Comparison of ENCODE assay signal across 19 cellular contexts in genomic region chr2:15911686-15912085, GRCh38. TPM values are rescaled to one million over a fixed set of nuclear protein-coding genes. Genes with fewer than 3 reads are reported as not detected.
"Had no signal": no experiment of that assay in that cellular context is flagged by ENCODE, and none has a peak within 500 bp of the region (broad histone marks: within the 10 kb centered on the region; RNA-seq: fewer than 3 reads in every experiment).

No MANE protein-coding gene starts in this region.

- H3K36me3 Mint-ChIP-seq: activated naive CD8-positive, alpha-beta T cell treated with anti-CD3 and anti-CD28 coated beads for 36 hours; memory B cell; naive thymus-derived CD8-positive, alpha-beta T cell; neural progenitor cell; WTC11 had no signal

- H3K27me3 ChIP-seq: colonic mucosa, dorsolateral prefrontal cortex, neural progenitor cell, tibial artery had no signal

- ATAC-seq: effector memory CD8-positive, alpha-beta T cell; naive thymus-derived CD8-positive, alpha-beta T cell; WTC11 had no signal

- H3K9me3 Mint-ChIP-seq: activated T-cell treated with anti-CD3 and anti-CD28 coated beads, Interleukin-2, amount 50 U/mL, for 24 hours; activated T-helper 2 cell treated with anti-CD3 and anti-CD28 coated beads, Interferon-gamma antibody, Interleukin-2, Interleukin-4, amounts not matched to agents 10 μg/mL and 5 μg/mL and 100 μg/mL, durations not matched to agents 14 hours and 24 hours and 36 hours; effector memory CD8-positive, alpha-beta T cell; memory B cell; neural progenitor cell; stimulated activated naive CD8-positive, alpha-beta T cell treated with anti-CD3 and anti-CD28 coated beads, Interleukin-15, Interleukin-2, amounts not matched to agents 100 ng/mL and 50 ng/mL, for 24 hours; WTC11 had no signal

- H3K36me3 ChIP-seq: colonic mucosa, neural progenitor cell, tibial artery had no signal

- H3K27ac ChIP-seq: colonic mucosa, dorsolateral prefrontal cortex, neural progenitor cell, tibial artery had no signal

- H3K4me3 Mint-ChIP-seq: activated naive CD8-positive, alpha-beta T cell treated with anti-CD3 and anti-CD28 coated beads for 36 hours; activated T-cell treated with anti-CD3 and anti-CD28 coated beads, Interleukin-2, amount 50 U/mL, for 24 hours; effector memory CD8-positive, alpha-beta T cell; memory B cell; naive thymus-derived CD8-positive, alpha-beta T cell; neural progenitor cell; stimulated activated naive CD8-positive, alpha-beta T cell treated with anti-CD3 and anti-CD28 coated beads, Interleukin-15, Interleukin-2, amounts not matched to agents 100 ng/mL and 50 ng/mL, for 24 hours; WTC11 had no signal

- DNase-seq: activated naive CD4-positive, alpha-beta T cell; activated naive CD8-positive, alpha-beta T cell treated with anti-CD3 and anti-CD28 coated beads for 36 hours; activated T-cell treated with anti-CD3 and anti-CD28 coated beads, Interleukin-2, amount 50 U/mL, for 24 hours; colonic mucosa; effector memory CD8-positive, alpha-beta T cell; glutamatergic neuron; hippocampal formation; naive thymus-derived CD8-positive, alpha-beta T cell; retina; stimulated activated CD4-positive, alpha-beta T cell treated with anti-CD3 and anti-CD28 coated beads, Interleukin-1b, Interleukin-23, amount 100 ng/mL, for 48 hours; T-helper 9 cell; tibial artery had no signal

- H3K27me3 Mint-ChIP-seq: effector memory CD8-positive, alpha-beta T cell; stimulated activated naive CD8-positive, alpha-beta T cell treated with anti-CD3 and anti-CD28 coated beads, Interleukin-15, Interleukin-2, amounts not matched to agents 100 ng/mL and 50 ng/mL, for 24 hours had no signal

- H3K4me1 ChIP-seq: colonic mucosa, neural progenitor cell had no signal

- H3K27ac Mint-ChIP-seq: activated naive CD8-positive, alpha-beta T cell treated with anti-CD3 and anti-CD28 coated beads for 36 hours; activated T-cell treated with anti-CD3 and anti-CD28 coated beads, Interleukin-2, amount 50 U/mL, for 24 hours; activated T-helper 2 cell treated with anti-CD3 and anti-CD28 coated beads, Interferon-gamma antibody, Interleukin-2, Interleukin-4, amounts not matched to agents 10 μg/mL and 5 μg/mL and 100 μg/mL, durations not matched to agents 14 hours and 24 hours and 36 hours; effector memory CD8-positive, alpha-beta T cell; memory B cell; naive thymus-derived CD8-positive, alpha-beta T cell; neural progenitor cell; stimulated activated naive CD8-positive, alpha-beta T cell treated with anti-CD3 and anti-CD28 coated beads, Interleukin-15, Interleukin-2, amounts not matched to agents 100 ng/mL and 50 ng/mL, for 24 hours; WTC11 had no signal

- H3K4me3 ChIP-seq: colonic mucosa, neural progenitor cell, tibial artery had no signal

- H3K4me1 Mint-ChIP-seq: memory B cell; naive thymus-derived CD8-positive, alpha-beta T cell; neural progenitor cell had no signal

- H3K9me3 ChIP-seq: colonic mucosa, tibial artery had no signal

RNA-seq across cellular contexts. Expression of gene MYCN, which starts 28.7 kb away (rescaled TPM):
- total RNA-seq: activated T-helper 2 cell treated with anti-CD3 and anti-CD28 coated beads, Interferon-gamma antibody, Interleukin-2, Interleukin-4, amounts not matched to agents 10 μg/mL and 5 μg/mL and 100 μg/mL, durations not matched to agents 14 hours and 24 hours and 36 hours; T-helper 1 cell treated with Interleukin-12 subunit alpha and Interleukin-12 subunit beta and Interleukin-4 antibody, amounts not matched to agents 30 ng/mL and 1 ng/mL, for 36 hours had no signal
- polyA plus RNA-seq: naive thymus-derived CD8-positive, alpha-beta T cell had no signal
